Comparison of ENCODE assay signal across 30 cellular contexts in genomic region chr11:16034074-16034473, GRCh38.
"Had no signal": no experiment of that assay in that cellular context is flagged by ENCODE, and none has a peak within 500 bp of the region (broad histone marks: within the 10 kb centered on the region; RNA-seq: fewer than 3 reads in every experiment).

No MANE protein-coding gene starts in this region.

- DNase-seq: activated CD4-positive, alpha-beta memory T cell treated with anti-CD3 and anti-CD28 coated beads, Interleukin-2, amount 10 ng/mL, durations not matched to agents 7 days and 5 days; activated CD4-positive, alpha-beta T cell treated with anti-CD3 and anti-CD28 coated beads, Interleukin-2, amount 10 ng/mL, durations not matched to agents 24 days and 14 days; activated CD4-positive, CD25-positive, alpha-beta regulatory T cell treated with anti-CD3 and anti-CD28 coated beads, Interleukin-2, amount 50 U/mL, for 72 hours; activated gamma-delta T cell treated with Interleukin-2 at 50 U/mL for 16 hours; activated T-cell treated with anti-CD3 and anti-CD28 coated beads, Interleukin-2, amount 50 U/mL, for 4 hours; anterior cingulate cortex; endodermal cell; left ventricle myocardium inferior; mucosa of descending colon; right cardiac atrium; stimulated activated CD4-positive, alpha-beta T cell treated with anti-CD3 and anti-CD28 coated beads, Interleukin-12 subunit alpha, Interleukin-12 subunit beta, amount 100 ng/mL, for 4 hours; stimulated activated CD4-positive, alpha-beta T cell treated with anti-CD3 and anti-CD28 coated beads, Interleukin-4, amount 100 ng/mL, for 1 hour; T1000; trophoblast cell had no signal

- H3K27me3 Mint-ChIP-seq: activated CD4-positive, alpha-beta memory T cell treated with anti-CD3 and anti-CD28 coated beads, Interleukin-2, amount 10 ng/mL, durations not matched to agents 7 days and 5 days; activated CD4-positive, alpha-beta T cell treated with anti-CD3 and anti-CD28 coated beads, Interleukin-2, amount 10 ng/mL, durations not matched to agents 24 days and 14 days; activated naive CD4-positive, alpha-beta T cell treated with anti-CD3 and anti-CD28 coated beads, Interleukin-2, amount 50 U/mL, for 24 hours; activated T-helper 17 cell treated with anti-CD3 and anti-CD28 coated beads, Interleukin-2, amount 50 U/mL, for 72 hours; central memory CD8-positive, alpha-beta T cell; dendritic cell treated with granulocyte-macrophage colony-stimulating factor and Interleukin-4, amounts not matched to agents 40 ng/mL and 50 ng/mL, for 4 days; stimulated activated naive CD8-positive, alpha-beta T cell treated with anti-CD3 and anti-CD28 coated beads, Interleukin-15, Interleukin-2, amounts not matched to agents 100 ng/mL and 50 ng/mL, for 24 hours had no signal

- H3K4me1 Mint-ChIP-seq: activated CD4-positive, alpha-beta memory T cell treated with anti-CD3 and anti-CD28 coated beads, Interleukin-2, amount 10 ng/mL, durations not matched to agents 7 days and 5 days; activated CD4-positive, alpha-beta T cell treated with anti-CD3 and anti-CD28 coated beads, Interleukin-2, amount 10 ng/mL, durations not matched to agents 24 days and 14 days; activated naive CD4-positive, alpha-beta T cell treated with anti-CD3 and anti-CD28 coated beads, Interleukin-2, amount 50 U/mL, for 24 hours; activated T-helper 17 cell treated with anti-CD3 and anti-CD28 coated beads, Interleukin-2, amount 50 U/mL, for 72 hours; central memory CD8-positive, alpha-beta T cell; stimulated activated effector memory CD8-positive, alpha-beta T cell treated with anti-CD3 and anti-CD28 coated beads, Interleukin-12 subunit alpha, Interleukin-12 subunit beta, amount 100 ng/mL, for 72 hours had no signal

- ATAC-seq: activated T-cell treated with anti-CD3 and anti-CD28 coated beads, Interleukin-2, amount 50 U/mL, for 4 hours; activated T-helper 17 cell treated with anti-CD3 and anti-CD28 coated beads, Interleukin-2, amount 50 U/mL, for 72 hours; esophagus mucosa; mucosa of descending colon; natural killer cell treated with Interleukin-12 subunit alpha and Interleukin-12 subunit beta and Interleukin-15 and Interleukin-18, amount 100 ng/mL, for 72 hours; right cardiac atrium; stimulated activated effector memory CD8-positive, alpha-beta T cell treated with anti-CD3 and anti-CD28 coated beads, Interleukin-12 subunit alpha, Interleukin-12 subunit beta, amount 100 ng/mL, for 72 hours had no signal

- H3K4me3 Mint-ChIP-seq: activated CD4-positive, alpha-beta memory T cell treated with anti-CD3 and anti-CD28 coated beads, Interleukin-2, amount 10 ng/mL, durations not matched to agents 7 days and 5 days; activated CD4-positive, alpha-beta T cell treated with anti-CD3 and anti-CD28 coated beads, Interleukin-2, amount 10 ng/mL, durations not matched to agents 24 days and 14 days; activated naive CD4-positive, alpha-beta T cell treated with anti-CD3 and anti-CD28 coated beads, Interleukin-2, amount 50 U/mL, for 24 hours; activated T-cell treated with anti-CD3 and anti-CD28 coated beads, Interleukin-2, amount 50 U/mL, for 4 hours; activated T-helper 17 cell treated with anti-CD3 and anti-CD28 coated beads, Interleukin-2, amount 50 U/mL, for 72 hours; central memory CD8-positive, alpha-beta T cell; dendritic cell treated with granulocyte-macrophage colony-stimulating factor and Interleukin-4, amounts not matched to agents 40 ng/mL and 50 ng/mL, for 4 days; endodermal cell; natural killer cell treated with Interleukin-12 subunit alpha and Interleukin-12 subunit beta and Interleukin-15 and Interleukin-18, amount 100 ng/mL, for 72 hours; stimulated activated effector memory CD8-positive, alpha-beta T cell treated with anti-CD3 and anti-CD28 coated beads, Interleukin-12 subunit alpha, Interleukin-12 subunit beta, amount 100 ng/mL, for 72 hours; stimulated activated naive CD8-positive, alpha-beta T cell treated with anti-CD3 and anti-CD28 coated beads, Interleukin-15, Interleukin-2, amounts not matched to agents 100 ng/mL and 50 ng/mL, for 24 hours; T-helper 1 cell treated with Interleukin-12 subunit alpha and Interleukin-12 subunit beta and Interleukin-4 antibody, amounts not matched to agents 30 μg/mL and 1 μg/mL, for 36 hours had no signal

- H3K9me3 Mint-ChIP-seq: activated CD4-positive, alpha-beta memory T cell treated with anti-CD3 and anti-CD28 coated beads, Interleukin-2, amount 10 ng/mL, durations not matched to agents 7 days and 5 days; activated CD4-positive, alpha-beta T cell treated with anti-CD3 and anti-CD28 coated beads, Interleukin-2, amount 10 ng/mL, durations not matched to agents 24 days and 14 days; activated naive CD4-positive, alpha-beta T cell treated with anti-CD3 and anti-CD28 coated beads, Interleukin-2, amount 50 U/mL, for 24 hours; activated T-cell treated with anti-CD3 and anti-CD28 coated beads, Interleukin-2, amount 50 U/mL, for 4 hours; activated T-helper 17 cell treated with anti-CD3 and anti-CD28 coated beads, Interleukin-2, amount 50 U/mL, for 72 hours; dendritic cell treated with granulocyte-macrophage colony-stimulating factor and Interleukin-4, amounts not matched to agents 40 ng/mL and 50 ng/mL, for 4 days; endodermal cell; stimulated activated naive CD8-positive, alpha-beta T cell treated with anti-CD3 and anti-CD28 coated beads, Interleukin-15, Interleukin-2, amounts not matched to agents 100 ng/mL and 50 ng/mL, for 24 hours; T-helper 1 cell treated with Interleukin-12 subunit alpha and Interleukin-12 subunit beta and Interleukin-4 antibody, amounts not matched to agents 30 μg/mL and 1 μg/mL, for 36 hours had no signal

- FAIRE-seq: bronchial epithelial cell, frontal cortex, islet of Langerhans, urothelium cell line had no signal

- H3K9me3 ChIP-seq: left ventricle myocardium inferior, mucosa of descending colon, thoracic aorta had no signal

- H3K36me3 ChIP-seq: left ventricle myocardium inferior, thoracic aorta had no signal

- H3K36me3 Mint-ChIP-seq: activated naive CD4-positive, alpha-beta T cell treated with anti-CD3 and anti-CD28 coated beads, Interleukin-2, amount 50 U/mL, for 24 hours; natural killer cell treated with Interleukin-12 subunit alpha and Interleukin-12 subunit beta and Interleukin-15 and Interleukin-18, amount 100 ng/mL, for 72 hours; stimulated activated effector memory CD8-positive, alpha-beta T cell treated with anti-CD3 and anti-CD28 coated beads, Interleukin-12 subunit alpha, Interleukin-12 subunit beta, amount 100 ng/mL, for 72 hours had no signal

- H3K27ac Mint-ChIP-seq: activated CD4-positive, alpha-beta memory T cell treated with anti-CD3 and anti-CD28 coated beads, Interleukin-2, amount 10 ng/mL, durations not matched to agents 7 days and 5 days; activated CD4-positive, alpha-beta T cell treated with anti-CD3 and anti-CD28 coated beads, Interleukin-2, amount 10 ng/mL, durations not matched to agents 24 days and 14 days; activated naive CD4-positive, alpha-beta T cell treated with anti-CD3 and anti-CD28 coated beads, Interleukin-2, amount 50 U/mL, for 24 hours; activated T-helper 17 cell treated with anti-CD3 and anti-CD28 coated beads, Interleukin-2, amount 50 U/mL, for 72 hours; dendritic cell treated with granulocyte-macrophage colony-stimulating factor and Interleukin-4, amounts not matched to agents 40 ng/mL and 50 ng/mL, for 4 days; endodermal cell; natural killer cell treated with Interleukin-12 subunit alpha and Interleukin-12 subunit beta and Interleukin-15 and Interleukin-18, amount 100 ng/mL, for 72 hours; stimulated activated effector memory CD8-positive, alpha-beta T cell treated with anti-CD3 and anti-CD28 coated beads, Interleukin-12 subunit alpha, Interleukin-12 subunit beta, amount 100 ng/mL, for 72 hours; stimulated activated naive CD8-positive, alpha-beta T cell treated with anti-CD3 and anti-CD28 coated beads, Interleukin-15, Interleukin-2, amounts not matched to agents 100 ng/mL and 50 ng/mL, for 24 hours; T-helper 1 cell treated with Interleukin-12 subunit alpha and Interleukin-12 subunit beta and Interleukin-4 antibody, amounts not matched to agents 30 μg/mL and 1 μg/mL, for 36 hours had no signal

- H3K4me3 ChIP-seq: left ventricle myocardium inferior, lung, mucosa of descending colon, skin epidermis, thoracic aorta had no signal

- H3K27ac ChIP-seq: left ventricle myocardium inferior, skin epidermis, thoracic aorta had no signal
